8 cellular contexts compared by ENCODE assay signal in the genomic region with DNA sequence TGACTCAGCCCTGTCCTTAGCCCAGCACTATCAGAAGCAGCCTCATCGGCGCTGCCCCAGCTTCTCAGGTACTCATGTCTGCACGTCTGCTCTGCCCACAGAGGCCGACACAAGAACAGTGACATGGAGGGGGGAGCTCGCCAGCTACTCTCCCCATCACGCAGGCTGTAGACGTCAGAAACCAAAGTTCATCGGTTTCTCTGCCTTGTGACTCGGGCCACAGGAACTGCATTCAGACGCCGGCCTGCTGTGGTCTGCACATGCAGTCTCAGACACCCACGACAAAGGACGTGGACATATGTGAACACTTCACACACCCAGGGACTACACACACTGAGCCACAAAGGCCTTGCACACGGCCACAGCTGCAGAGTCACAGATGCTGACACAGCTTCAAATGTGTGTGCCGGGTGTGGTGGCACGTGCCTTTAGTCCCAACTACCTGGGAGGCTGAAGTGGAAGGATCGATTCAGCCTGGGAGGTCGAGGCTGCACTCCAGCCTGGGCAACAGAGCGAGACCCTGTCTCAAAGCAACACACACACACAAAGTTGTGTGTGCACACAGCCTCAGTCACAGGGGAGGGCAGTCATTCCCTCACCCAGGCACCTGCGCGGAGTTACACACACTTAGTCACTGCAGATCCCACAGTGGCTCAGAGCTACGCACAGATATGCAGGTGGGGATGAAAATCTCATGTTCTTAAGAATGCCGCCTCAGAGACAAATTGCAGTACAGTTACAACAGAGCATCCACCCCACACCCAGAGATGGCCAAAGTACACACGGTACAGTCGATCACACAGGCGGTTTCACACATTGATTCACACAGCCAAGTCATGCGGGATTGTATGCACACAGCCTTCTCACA. TPM values are rescaled to one million over a fixed set of nuclear protein-coding genes. Genes with fewer than 3 reads are reported as not detected.
DNase-seq lines count a peak whose midpoint lies in the region; ATAC-seq, FAIRE-seq and TF ChIP-seq lines count a peak whose summit lies in the region.

No MANE protein-coding gene starts in this region.

- H2AFZ ChIP-seq in HepG2 (ENCODE audit: low read length) = no peak overlapping the region

- H3K36me3 ChIP-seq in DOHH2 (ENCODE audit: control insufficient read depth, low read length) (peaks cover 16% of the 10 kb centered on the region), HepG2 (replicated peaks in 1 of 2; ENCODE audit: control insufficient read depth in 1 of 2, insufficient read depth in 2 of 2, low read length in 2 of 2) (no peaks in the 10 kb centered on the region)

- H3K4me2 ChIP-seq in DOHH2 (ENCODE audit: low read length) = peak overlapping the region; percentile 97
- H3K4me2 ChIP-seq in HepG2 (ENCODE audit: low read depth, low read length) = peak overlapping the region; percentile 67

- H3K79me2 ChIP-seq in DOHH2 (ENCODE audit: control insufficient read depth, low read length) (peaks cover 22% of the 10 kb centered on the region), HepG2 (ENCODE audit: insufficient read depth, low read length) (peaks cover under 1% of the 10 kb centered on the region)

- 0 out of 2 replicates have a peak, but pooled peaks have one; percentile 14 for TF ChIP-seq RAD21 in HepG2 (CRISPR knock-in tag; IDR thresholded peaks at IDR 0.05)

- intact Hi-C loops in MCF 10A (cut with micrococcal nuclease) = loop anchor here (1.0 kb wide), 1 partner anchor 11 kb away; a partner anchor contains a TSS
- intact Hi-C loops in HepG2 (cut with micrococcal nuclease; ENCODE audit: unreplicated experiment) = loop anchor here (1.0 to 5.0 kb wide), 2 partner anchors 10 to 1041 kb away; a partner anchor contains a TSS

- H3K9ac ChIP-seq in HepG2 (ENCODE audit: insufficient read depth, low read depth, low read length) = peak overlapping the region; percentile 77

- H3K27ac ChIP-seq in DOHH2 (ENCODE audit: low read depth, low read length) (peak overlapping the region; percentile 97), HepG2 (ENCODE audit: extremely low read length, insufficient read depth, low read length) (peak overlapping the region; percentile 98)

- peak; percentile 93 for FAIRE-seq in HepG2 (lab: Jason Lieb, UNC)

- 11% methylated on average over 10 of the region's 27 CpGs for WGBS in HepG2 (ENCODE audit: low lambda C conversion rate)

- H3K4me1 ChIP-seq in DOHH2 (ENCODE audit: control insufficient read depth, low read length) (peaks cover 90% of the 10 kb centered on the region), HepG2 (ENCODE audit: insufficient read depth, low read length) (peaks cover 76% of the 10 kb centered on the region)

- H3K27me3 ChIP-seq in DOHH2 (ENCODE audit: control insufficient read depth, low read length) (no peaks in the 10 kb centered on the region), HepG2 (ENCODE audit: control insufficient read depth in 1 of 2, insufficient read depth in 2 of 2, low read length in 2 of 2) (no peaks in the 10 kb centered on the region; a peak in 1 of 5 replicates)

- no peaks in the 10 kb centered on the region for H3K27me3 Mint-ChIP-seq in MCF 10A (ENCODE audit: insufficient read depth, unreplicated experiment)

- no TSS peak for BruUV-seq in MCF 10A (replicated peaks; lab: Mats Ljungman, UMichigan)
- BruUV-seq in HepG2 (replicated peaks; lab: Mats Ljungman, UMichigan) = no TSS peak

- H3K36me3 Mint-ChIP-seq in MCF 10A (ENCODE audit: insufficient read depth, unreplicated experiment) = peaks cover 15% of the 10 kb centered on the region

- POLR2A ChIA-PET in MCF 10A (lab: Yijun Ruan, JAX) = interaction anchor here (1.0 to 4.8 kb wide), 9 partner anchors 8 to 79 kb away, joined by 3 to 56 read pairs (median 11); a partner anchor contains a TSS
- POLR2A ChIA-PET in HepG2 (lab: Yijun Ruan, JAX) = interaction anchor here (0.9 to 2.7 kb wide), 13 partner anchors 10 to 256 kb away, joined by 3 to 64 read pairs (median 8); a partner anchor contains a TSS

- in situ Hi-C loops in HepG2 (cut with HindIII; ENCODE audit: extremely low pct_ligation_motif_present, low pct_unique_long_range_greater_than_20kb) = no loop called here

- peak overlapping the region; percentile 80 for H3K4me3 Mint-ChIP-seq in MCF 10A (ENCODE audit: unreplicated experiment)

- CTCF ChIA-PET in MCF 10A (lab: Yijun Ruan, JAX) (interaction anchor here (0.6 to 3.0 kb wide), 3 partner anchors 10 to 172 kb away, joined by 5 to 20 read pairs (median 6); a partner anchor contains a TSS), HepG2 (lab: Yijun Ruan, JAX; ENCODE audit: low intra/inter-chr PET ratio, low total read pairs) (interaction anchor here (0.7 kb wide), 1 partner anchor 10 kb away, joined by 3 read pairs; a partner anchor contains a TSS)

- DNase-seq in UCSD-AML1 (lab: John Stamatoyannopoulos, UW; ENCODE audit: unreplicated experiment) (peak; percentile 54), MCF 10A (ENCODE audit: unreplicated experiment) (peak; percentile 88), HepG2 (ENCODE audit: low spot score) (peak; percentile 96), NCI-H1048 (lab: John Stamatoyannopoulos, UW) (no peak)
- peak in 2 of 3 donors; percentile 67 to 86 for DNase-seq in stimulated activated CD4-positive, alpha-beta T cell treated with anti-CD3 and anti-CD28 coated beads, TNF-alpha, amount 100 ng/mL, for 48 hours (ENCODE audit: low read depth in 3 of 3)

- peak overlapping the region; percentile 100 for H3K27ac Mint-ChIP-seq in MCF 10A (ENCODE audit: low read depth, unreplicated experiment)

- ATAC-seq in HG03442 (IDR thresholded peaks at IDR 0.05; ENCODE audit: unreplicated experiment) (peak; percentile 18), HepG2 (peak; percentile 79), GM19324 (IDR thresholded peaks at IDR 0.05; ENCODE audit: low FRiP score, unreplicated experiment) (no peak)

- peak overlapping the region; percentile 99 for H3K4me3 ChIP-seq in DOHH2 (ENCODE audit: low read length)
- peak overlapping the region in 1 of 3 experiments; percentile 49; a peak in 2 of 6 replicates for H3K4me3 ChIP-seq in HepG2 (replicated peaks in 1 of 3; ENCODE audit: insufficient read depth in 1 of 3, low read depth in 2 of 3, low read length in 3 of 3)

- peak in 1 of 2 experiments; percentile 70; a peak in 2 of 4 replicates for TF ChIP-seq EP300 in HepG2 (IDR thresholded peaks at IDR 0.05; ENCODE audit: low read depth in 2 of 2, low read length in 2 of 2)
- peak; percentile 63 for TF ChIP-seq EP300 in HepG2 (CRISPR knock-in tag; IDR thresholded peaks at IDR 0.05; ENCODE audit: borderline replicate concordance)

- peaks cover 40% of the 10 kb centered on the region for H3F3A ChIP-seq in DOHH2 (ENCODE audit: control insufficient read depth, insufficient read depth)

- peak; percentile 91 to 97 for TF ChIP-seq POLR2A in HepG2 (IDR thresholded peaks at IDR 0.05; ENCODE audit: insufficient read depth in 1 of 2, low read depth in 2 of 2, low read length in 2 of 2)

- no peaks in the 10 kb centered on the region for H3K9me2 ChIP-seq in DOHH2 (replicated peaks; ENCODE audit: control insufficient read depth, low read length)

- TF ChIP-seq CTCF in DOHH2 (IDR thresholded peaks at IDR 0.05; ENCODE audit: low read depth, low read length, poor library complexity, severe bottlenecking) (no peak), MCF 10A (IDR thresholded peaks at IDR 0.05; ENCODE audit: unreplicated experiment) (no peak), HepG2 (CRISPR knock-in tag; IDR thresholded peaks at IDR 0.05) (peak; percentile 28; the same call in 1 of the 2 replicates)

- H4K20me1 ChIP-seq in DOHH2 (ENCODE audit: control insufficient read depth, insufficient read depth, low read depth, low read length) (no peaks in the 10 kb centered on the region), HepG2 (ENCODE audit: insufficient read depth, low read length) (0 out of 2 replicates have a peak, but pooled peaks cover under 1% of the 10 kb centered on the region)

- H3K4me1 Mint-ChIP-seq in MCF 10A (ENCODE audit: insufficient read depth, unreplicated experiment) = peaks cover 52% of the 10 kb centered on the region

- H3K9me3 Mint-ChIP-seq in MCF 10A (ENCODE audit: unreplicated experiment) = no peaks in the 10 kb centered on the region

- H3K9me3 ChIP-seq in DOHH2 (ENCODE audit: control insufficient read depth, insufficient read depth, low read length) = no peaks in the 10 kb centered on the region
- no peaks in the 10 kb centered on the region for H3K9me3 ChIP-seq in HepG2 (ENCODE audit: low read length)

RNA-seq across cellular contexts. Expression of a gene that starts 4.9 kb away (rescaled TPM):
- total RNA-seq in MCF 10A (2022) (83.7 and 98.4 TPM in 2 replicates), HepG2 (2016; rRNA removed; fragmentation: Illumina TruSeq; extraction: Trizol) (0.81 and 1.7 TPM in 2 replicates)
- 1.2 and 1.4 TPM in 2 replicates for total RNA-seq in HepG2 (2016; cell fraction: cytosol; rRNA removed; fragmentation: Illumina TruSeq; extraction: Trizol; ENCODE audit: low read depth)
- total RNA-seq in HepG2 (2016; cell fraction: insoluble cytoplasmic fraction; rRNA removed; fragmentation: Illumina TruSeq; extraction: Trizol) = 0.52 and 1.3 TPM in 2 replicates
- 1.9 and 2.1 TPM in 2 replicates for total RNA-seq in HepG2 (2016; cell fraction: membrane; rRNA removed; fragmentation: Illumina TruSeq; extraction: Trizol)
- total RNA-seq in HepG2 (2016; cell fraction: nucleus; rRNA removed; fragmentation: Illumina TruSeq; extraction: Trizol) = 1.1 and 2.6 TPM in 2 replicates
- polyA plus RNA-seq in HepG2 (2011; rRNA removed) = 1.4 and 2.1 TPM in 2 replicates
- 2.1 TPM in 2 replicates for polyA plus RNA-seq in HepG2 (2011; cell fraction: cytosol; rRNA removed)
- 10.8 and 12.7 TPM in 2 replicates for polyA plus RNA-seq in HepG2 (2011; cell fraction: nucleus; rRNA removed)
- 9.4 and 10.6 TPM in 2 replicates for polyA plus RNA-seq in HepG2 (2012)
- polyA plus RNA-seq in HepG2 (2016; cell fraction: cytosol; fragmentation: Illumina TruSeq; extraction: Trizol; ENCODE audit: low read depth) = 1.1 and 1.3 TPM in 2 replicates
- polyA plus RNA-seq in HepG2 (2016; cell fraction: insoluble cytoplasmic fraction; fragmentation: Illumina TruSeq; extraction: Trizol; ENCODE audit: low read depth) = 2.3 and 4.1 TPM in 2 replicates
- polyA plus RNA-seq in HepG2 (2016; cell fraction: membrane; fragmentation: Illumina TruSeq; extraction: Trizol; ENCODE audit: low read depth) = 1.9 and 2.8 TPM in 2 replicates
- 6.2 and 8.4 TPM in 2 replicates for polyA plus RNA-seq in HepG2 (2016; cell fraction: nucleus; fragmentation: Illumina TruSeq; extraction: Trizol; ENCODE audit: insufficient read depth, low read depth)
- 4.1 and 5.5 TPM in 2 replicates for polyA minus RNA-seq in HepG2 (2011; rRNA and poly(A)+ RNA removed; ENCODE audit: low replicate concordance)
- 7.8 and 9.2 TPM in 2 replicates for polyA minus RNA-seq in HepG2 (2011; cell fraction: cytosol; rRNA and poly(A)+ RNA removed)
- polyA minus RNA-seq in HepG2 (2011; cell fraction: nucleus; rRNA and poly(A)+ RNA removed) = 4.1 and 6.0 TPM in 2 replicates

RNA-seq across cellular contexts. Expression of a gene that starts 10.6 kb away (rescaled TPM):
- total RNA-seq in MCF 10A (2022) (24.3 and 31.7 TPM in 2 replicates), HepG2 (2016; rRNA removed; fragmentation: Illumina TruSeq; extraction: Trizol) (14.0 and 18.1 TPM in 2 replicates)
- 3.3 and 3.4 TPM in 2 replicates for total RNA-seq in HepG2 (2016; cell fraction: cytosol; rRNA removed; fragmentation: Illumina TruSeq; extraction: Trizol; ENCODE audit: low read depth)
- total RNA-seq in HepG2 (2016; cell fraction: insoluble cytoplasmic fraction; rRNA removed; fragmentation: Illumina TruSeq; extraction: Trizol) = 14.6 and 16.5 TPM in 2 replicates
- total RNA-seq in HepG2 (2016; cell fraction: membrane; rRNA removed; fragmentation: Illumina TruSeq; extraction: Trizol) = 8.2 and 8.3 TPM in 2 replicates
- total RNA-seq in HepG2 (2016; cell fraction: nucleus; rRNA removed; fragmentation: Illumina TruSeq; extraction: Trizol) = 6.8 and 6.9 TPM in 2 replicates
- 19.7 and 23.7 TPM in 2 replicates for polyA plus RNA-seq in HepG2 (2011; rRNA removed)
- 23.2 and 27.9 TPM in 2 replicates for polyA plus RNA-seq in HepG2 (2011; cell fraction: cytosol; rRNA removed)
- 16.6 and 20.4 TPM in 2 replicates for polyA plus RNA-seq in HepG2 (2011; cell fraction: nucleus; rRNA removed)
- 12.2 and 13.4 TPM in 2 replicates for polyA plus RNA-seq in HepG2 (2012)
- polyA plus RNA-seq in HepG2 (2016; cell fraction: cytosol; fragmentation: Illumina TruSeq; extraction: Trizol; ENCODE audit: low read depth) = 3.1 TPM in 2 replicates
- polyA plus RNA-seq in HepG2 (2016; cell fraction: insoluble cytoplasmic fraction; fragmentation: Illumina TruSeq; extraction: Trizol; ENCODE audit: low read depth) = 18.4 and 20.3 TPM in 2 replicates
- 6.3 and 7.9 TPM in 2 replicates for polyA plus RNA-seq in HepG2 (2016; cell fraction: membrane; fragmentation: Illumina TruSeq; extraction: Trizol; ENCODE audit: low read depth)
- 14.1 and 15.8 TPM in 2 replicates for polyA plus RNA-seq in HepG2 (2016; cell fraction: nucleus; fragmentation: Illumina TruSeq; extraction: Trizol; ENCODE audit: insufficient read depth, low read depth)
- 44.1 and 48.3 TPM in 2 replicates for polyA minus RNA-seq in HepG2 (2011; rRNA and poly(A)+ RNA removed; ENCODE audit: low replicate concordance)
- polyA minus RNA-seq in HepG2 (2011; cell fraction: cytosol; rRNA and poly(A)+ RNA removed) = 10.6 and 11.3 TPM in 2 replicates
- 10.1 and 13.1 TPM in 2 replicates for polyA minus RNA-seq in HepG2 (2011; cell fraction: nucleus; rRNA and poly(A)+ RNA removed)

RNA-seq across cellular contexts. Expression of a gene that starts 10.7 kb away (rescaled TPM):
- total RNA-seq in MCF 10A (2022) (19.2 and 19.6 TPM in 2 replicates), HepG2 (2016; rRNA removed; fragmentation: Illumina TruSeq; extraction: Trizol) (3.6 and 5.2 TPM in 2 replicates)
- total RNA-seq in HepG2 (2016; cell fraction: cytosol; rRNA removed; fragmentation: Illumina TruSeq; extraction: Trizol; ENCODE audit: low read depth) = 0.51 and 1.9 TPM in 2 replicates
- total RNA-seq in HepG2 (2016; cell fraction: insoluble cytoplasmic fraction; rRNA removed; fragmentation: Illumina TruSeq; extraction: Trizol) = 3.1 and 4.0 TPM in 2 replicates
- total RNA-seq in HepG2 (2016; cell fraction: membrane; rRNA removed; fragmentation: Illumina TruSeq; extraction: Trizol) = 2.0 and 3.5 TPM in 2 replicates
- 6.8 TPM in 2 replicates for total RNA-seq in HepG2 (2016; cell fraction: nucleus; rRNA removed; fragmentation: Illumina TruSeq; extraction: Trizol)
- polyA plus RNA-seq in HepG2 (2011; rRNA removed) = 6.8 and 7.8 TPM in 2 replicates
- polyA plus RNA-seq in HepG2 (2011; cell fraction: cytosol; rRNA removed) = 1.9 and 2.4 TPM in 2 replicates
- 30.6 and 32.3 TPM in 2 replicates for polyA plus RNA-seq in HepG2 (2011; cell fraction: nucleus; rRNA removed)
- polyA plus RNA-seq in HepG2 (2012) = 5.1 and 11.3 TPM in 2 replicates
- polyA plus RNA-seq in HepG2 (2016; cell fraction: cytosol; fragmentation: Illumina TruSeq; extraction: Trizol; ENCODE audit: low read depth) = 0.75 and 1.5 TPM in 2 replicates
- polyA plus RNA-seq in HepG2 (2016; cell fraction: insoluble cytoplasmic fraction; fragmentation: Illumina TruSeq; extraction: Trizol; ENCODE audit: low read depth) = 2.8 and 5.1 TPM in 2 replicates
- polyA plus RNA-seq in HepG2 (2016; cell fraction: membrane; fragmentation: Illumina TruSeq; extraction: Trizol; ENCODE audit: low read depth) = 2.6 and 3.5 TPM in 2 replicates
- 17.4 and 28.3 TPM in 2 replicates for polyA plus RNA-seq in HepG2 (2016; cell fraction: nucleus; fragmentation: Illumina TruSeq; extraction: Trizol; ENCODE audit: insufficient read depth, low read depth)
- polyA minus RNA-seq in HepG2 (2011; rRNA and poly(A)+ RNA removed; ENCODE audit: low replicate concordance) = 6.5 and 8.4 TPM in 2 replicates
- 6.3 and 8.3 TPM in 2 replicates for polyA minus RNA-seq in HepG2 (2011; cell fraction: cytosol; rRNA and poly(A)+ RNA removed)
- 18.9 and 20.1 TPM in 2 replicates for polyA minus RNA-seq in HepG2 (2011; cell fraction: nucleus; rRNA and poly(A)+ RNA removed)

RNA-seq across cellular contexts. Expression of a gene that starts 10.9 kb away (rescaled TPM):
- total RNA-seq in MCF 10A (2022) = 47.0 and 48.5 TPM in 2 replicates
- 30.2 and 31.0 TPM in 2 replicates for total RNA-seq in HepG2 (2016; rRNA removed; fragmentation: Illumina TruSeq; extraction: Trizol)
- total RNA-seq in HepG2 (2016; cell fraction: cytosol; rRNA removed; fragmentation: Illumina TruSeq; extraction: Trizol; ENCODE audit: low read depth) = 4.3 and 4.6 TPM in 2 replicates
- 25.2 and 33.6 TPM in 2 replicates for total RNA-seq in HepG2 (2016; cell fraction: insoluble cytoplasmic fraction; rRNA removed; fragmentation: Illumina TruSeq; extraction: Trizol)
- 7.2 and 8.9 TPM in 2 replicates for total RNA-seq in HepG2 (2016; cell fraction: membrane; rRNA removed; fragmentation: Illumina TruSeq; extraction: Trizol)
- total RNA-seq in HepG2 (2016; cell fraction: nucleus; rRNA removed; fragmentation: Illumina TruSeq; extraction: Trizol) = 17.1 and 20.6 TPM in 2 replicates
- 30.3 and 31.1 TPM in 2 replicates for polyA plus RNA-seq in HepG2 (2011; rRNA removed)
- polyA plus RNA-seq in HepG2 (2011; cell fraction: cytosol; rRNA removed) = 23.2 and 28.5 TPM in 2 replicates
- polyA plus RNA-seq in HepG2 (2011; cell fraction: nucleus; rRNA removed) = 46.4 and 51.2 TPM in 2 replicates
- 31.0 and 32.0 TPM in 2 replicates for polyA plus RNA-seq in HepG2 (2012)
- polyA plus RNA-seq in HepG2 (2016; cell fraction: cytosol; fragmentation: Illumina TruSeq; extraction: Trizol; ENCODE audit: low read depth) = 4.2 and 4.5 TPM in 2 replicates
- 45.7 and 53.2 TPM in 2 replicates for polyA plus RNA-seq in HepG2 (2016; cell fraction: insoluble cytoplasmic fraction; fragmentation: Illumina TruSeq; extraction: Trizol; ENCODE audit: low read depth)
- polyA plus RNA-seq in HepG2 (2016; cell fraction: membrane; fragmentation: Illumina TruSeq; extraction: Trizol; ENCODE audit: low read depth) = 7.1 and 7.8 TPM in 2 replicates
- 51.5 and 52.7 TPM in 2 replicates for polyA plus RNA-seq in HepG2 (2016; cell fraction: nucleus; fragmentation: Illumina TruSeq; extraction: Trizol; ENCODE audit: insufficient read depth, low read depth)
- polyA minus RNA-seq in HepG2 (2011; rRNA and poly(A)+ RNA removed; ENCODE audit: low replicate concordance) = 32.5 and 51.4 TPM in 2 replicates
- polyA minus RNA-seq in HepG2 (2011; cell fraction: cytosol; rRNA and poly(A)+ RNA removed) = 17.1 and 19.9 TPM in 2 replicates
- 30.1 and 33.9 TPM in 2 replicates for polyA minus RNA-seq in HepG2 (2011; cell fraction: nucleus; rRNA and poly(A)+ RNA removed)

RNA-seq across cellular contexts. Expression of a gene that starts 34.0 kb away (rescaled TPM):
- 2,837 and 2,909 TPM in 2 replicates for total RNA-seq in MCF 10A (2022)
- 488 and 790 TPM in 2 replicates for total RNA-seq in HepG2 (2016; rRNA removed; fragmentation: Illumina TruSeq; extraction: Trizol)
- total RNA-seq in HepG2 (2016; cell fraction: cytosol; rRNA removed; fragmentation: Illumina TruSeq; extraction: Trizol; ENCODE audit: low read depth) = 875 and 1,100 TPM in 2 replicates
- total RNA-seq in HepG2 (2016; cell fraction: insoluble cytoplasmic fraction; rRNA removed; fragmentation: Illumina TruSeq; extraction: Trizol) = 524 and 648 TPM in 2 replicates
- total RNA-seq in HepG2 (2016; cell fraction: membrane; rRNA removed; fragmentation: Illumina TruSeq; extraction: Trizol) = 1,389 and 1,434 TPM in 2 replicates
- total RNA-seq in HepG2 (2016; cell fraction: nucleus; rRNA removed; fragmentation: Illumina TruSeq; extraction: Trizol) = 216 and 289 TPM in 2 replicates
- polyA plus RNA-seq in HepG2 (2011; rRNA removed) = 2,583 and 2,596 TPM in 2 replicates
- 6,196 and 9,335 TPM in 2 replicates for polyA plus RNA-seq in HepG2 (2011; cell fraction: cytosol; rRNA removed)
- 2,074 and 2,083 TPM in 2 replicates for polyA plus RNA-seq in HepG2 (2011; cell fraction: nucleus; rRNA removed)
- 3,042 and 3,601 TPM in 2 replicates for polyA plus RNA-seq in HepG2 (2012)
- 3,994 and 4,562 TPM in 2 replicates for polyA plus RNA-seq in HepG2 (2016; cell fraction: cytosol; fragmentation: Illumina TruSeq; extraction: Trizol; ENCODE audit: low read depth)
- polyA plus RNA-seq in HepG2 (2016; cell fraction: insoluble cytoplasmic fraction; fragmentation: Illumina TruSeq; extraction: Trizol; ENCODE audit: low read depth) = 2,744 and 2,812 TPM in 2 replicates
- polyA plus RNA-seq in HepG2 (2016; cell fraction: membrane; fragmentation: Illumina TruSeq; extraction: Trizol; ENCODE audit: low read depth) = 5,655 and 5,989 TPM in 2 replicates
- polyA plus RNA-seq in HepG2 (2016; cell fraction: nucleus; fragmentation: Illumina TruSeq; extraction: Trizol; ENCODE audit: insufficient read depth, low read depth) = 1,642 and 1,701 TPM in 2 replicates
- 2,434 and 2,985 TPM in 2 replicates for polyA minus RNA-seq in HepG2 (2011; rRNA and poly(A)+ RNA removed; ENCODE audit: low replicate concordance)
- polyA minus RNA-seq in HepG2 (2011; cell fraction: cytosol; rRNA and poly(A)+ RNA removed) = 1,333 and 1,373 TPM in 2 replicates
- 311 and 415 TPM in 2 replicates for polyA minus RNA-seq in HepG2 (2011; cell fraction: nucleus; rRNA and poly(A)+ RNA removed)

Comparison
In these comparisons a context has a peak if more than half of its experiments do, and no peak if none do; other contexts are left out.
1. RNA of a gene that starts 4.9 kb away (total RNA-seq): 83.7 to 98.4 TPM in MCF 10A; 0.52 to 2.6 TPM in HepG2; every median in the first group is over 10 times any median in the second.